ENCODE assay signal across 1 cellular context in genomic region chr10:97737770-97738265, GRCh38.
TF ChIP-seq lines count a peak whose summit lies in the region.

No MANE protein-coding gene starts in this region.

TF ChIP-seq in K562, 482 proteins besides CTCF, POLR2A, EP300 and RAD21 (continued from another document):
- TF ChIP-seq THAP12 (CRISPR knock-in tag; IDR thresholded peaks at IDR 0.05) (no peak), U2AF1 (optimal IDR thresholded peaks at IDR 0.05; ENCODE audit: low read depth, low read length) (no peak), CREB1 (IDR thresholded peaks at IDR 0.05) (no peak), CREB1 (CRISPR knock-in tag; IDR thresholded peaks at IDR 0.05) (no peak), RBBP5 (IDR thresholded peaks at IDR 0.05; ENCODE audit: borderline replicate concordance, insufficient read depth, low read length, poor library complexity, severe bottlenecking) (peak; percentile 16), CHD1 (IDR thresholded peaks at IDR 0.05; ENCODE audit: low read length) (peak; percentile 15), MAZ (CRISPR knock-in tag; conservative IDR thresholded peaks at IDR 0.05 in 1 of 2, IDR thresholded peaks at IDR 0.05 in 1 of 2) (no peak), ZNF699 (CRISPR knock-in tag; IDR thresholded peaks at IDR 0.05; ENCODE audit: insufficient replicate concordance) (no peak), NCOR1 (IDR thresholded peaks at IDR 0.05) (no peak), HNRNPL (IDR thresholded peaks at IDR 0.05; ENCODE audit: low read depth, low read length) (no peak), TCFL5 (CRISPR knock-in tag; conservative IDR thresholded peaks at IDR 0.05) (no peak), ZNF589 (CRISPR knock-in tag; IDR thresholded peaks at IDR 0.05; ENCODE audit: low read depth) (no peak), ATF3 (IDR thresholded peaks at IDR 0.05) (no peak), ATF3 (CRISPR knock-in tag; conservative IDR thresholded peaks at IDR 0.05) (no peak)
TF ChIP-seq in K562: peak in this region for 3.
